Comparison of ENCODE assay signal across 1 cellular context in genomic region chr3:196322-197153, GRCh38.
TF ChIP-seq lines count a peak whose summit lies in the region.

Gene CHL1, plus strand, starts transcription at chr3:196763. Its CDS starts 123,014 bp downstream, at chr3:319777.

TF ChIP-seq in WTC11, 78 proteins besides CTCF, POLR2A, EP300 and RAD21 (continued from another document):
- no peak for TF ChIP-seq NFE2L1 (CRISPR knock-in tag; IDR thresholded peaks at IDR 0.05)
- no peak for TF ChIP-seq ATF3 (CRISPR knock-in tag; conservative IDR thresholded peaks at IDR 0.05)
- TF ChIP-seq ZNF138 (CRISPR knock-in tag; conservative IDR thresholded peaks at IDR 0.05): no peak
- TF ChIP-seq FOXJ3 (CRISPR knock-in tag; IDR thresholded peaks at IDR 0.05; ENCODE audit: borderline replicate concordance): no peak
- TF ChIP-seq TCF7 (CRISPR knock-in tag; IDR thresholded peaks at IDR 0.05; ENCODE audit: low read depth): no peak
